Comparison of ENCODE assay signal across 22 cellular contexts in the genomic region with DNA sequence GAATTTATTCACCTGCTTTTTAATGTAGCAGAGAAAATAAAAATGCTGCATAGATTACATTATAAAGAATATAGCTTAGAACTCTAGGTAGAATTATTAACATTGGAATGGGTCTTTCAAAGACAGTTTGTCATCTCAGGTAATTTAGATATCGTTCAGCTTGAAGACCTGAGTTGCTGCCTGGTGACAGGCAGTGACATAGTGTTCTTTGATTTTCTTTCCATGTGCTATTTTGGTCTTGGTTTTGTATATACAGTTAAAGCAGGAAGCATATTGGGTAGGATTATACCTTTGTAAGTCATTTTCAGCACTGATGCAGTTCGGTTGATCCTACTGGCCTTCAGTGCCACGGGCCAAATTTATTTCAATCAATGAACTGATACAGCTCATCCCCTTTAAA.
"Had no signal": no experiment of that assay in that cellular context is flagged by ENCODE, and none has a peak within 500 bp of the region (broad histone marks: within the 10 kb centered on the region; RNA-seq: fewer than 3 reads in every experiment).

No MANE protein-coding gene starts in this region.

- H3K4me3 ChIP-seq: esophagus squamous epithelium, gastroesophageal sphincter, left ventricle myocardium inferior, lung, pancreas, prostate gland, right lobe of liver, thoracic aorta had no signal

- H3K9me3 ChIP-seq: esophagus squamous epithelium, gastroesophageal sphincter, left ventricle myocardium inferior, pancreas, prostate gland, right lobe of liver, thoracic aorta had no signal

- H3K4me3 Mint-ChIP-seq: dendritic cell treated with granulocyte-macrophage colony-stimulating factor and Interleukin-4, amounts not matched to agents 40 ng/mL and 50 ng/mL, for 4 days; effector memory CD8-positive, alpha-beta T cell; immature natural killer cell; natural killer cell treated with Interleukin-12 subunit alpha and Interleukin-12 subunit beta and Interleukin-15 and Interleukin-18, amount 100 ng/mL, for 72 hours; stimulated activated effector memory CD8-positive, alpha-beta T cell treated with anti-CD3 and anti-CD28 coated beads, Interleukin-12 subunit alpha, Interleukin-12 subunit beta, amount 100 ng/mL, for 72 hours; type B pancreatic cell had no signal

- H3K27me3 Mint-ChIP-seq: dendritic cell treated with granulocyte-macrophage colony-stimulating factor and Interleukin-4, amounts not matched to agents 40 ng/mL and 50 ng/mL, for 4 days; effector memory CD8-positive, alpha-beta T cell; natural killer cell treated with Interleukin-12 subunit alpha and Interleukin-12 subunit beta and Interleukin-15 and Interleukin-18, amount 100 ng/mL, for 72 hours; type B pancreatic cell had no signal

- H3K27ac ChIP-seq: esophagus squamous epithelium, gastroesophageal sphincter, left ventricle myocardium inferior, pancreas, prostate gland, right lobe of liver, thoracic aorta had no signal

- DNase-seq: effector memory CD8-positive, alpha-beta T cell; esophagus squamous epithelium; foreskin fibroblast; glutamatergic neuron; immature natural killer cell; left ventricle myocardium inferior; mesenchymal stem cell; midbrain; occipital lobe; pancreas; right lobe of liver; stimulated activated CD4-positive, alpha-beta T cell treated with anti-CD3 and anti-CD28 coated beads, Interleukin-4, amount 100 ng/mL, for 1 hour; stimulated activated CD8-positive, alpha-beta memory T cell treated with anti-CD3 and anti-CD28 coated beads, Interleukin-4, amount 100 ng/mL, for 48 hours; stimulated activated naive CD8-positive, alpha-beta T cell treated with anti-CD3 and anti-CD28 coated beads, Interleukin-15, Interleukin-2, amounts not matched to agents 100 U/mL and 50 U/mL, for 24 hours had no signal

- H3K9me3 Mint-ChIP-seq: dendritic cell treated with granulocyte-macrophage colony-stimulating factor and Interleukin-4, amounts not matched to agents 40 ng/mL and 50 ng/mL, for 4 days; effector memory CD8-positive, alpha-beta T cell; immature natural killer cell; natural killer cell treated with Interleukin-12 subunit alpha and Interleukin-12 subunit beta and Interleukin-15 and Interleukin-18, amount 100 ng/mL, for 72 hours; stimulated activated effector memory CD8-positive, alpha-beta T cell treated with anti-CD3 and anti-CD28 coated beads, Interleukin-12 subunit alpha, Interleukin-12 subunit beta, amount 100 ng/mL, for 72 hours; type B pancreatic cell had no signal

- H3K36me3 ChIP-seq: esophagus squamous epithelium, gastroesophageal sphincter, left ventricle myocardium inferior, pancreas, prostate gland, right lobe of liver, thoracic aorta had no signal

- ATAC-seq: effector memory CD8-positive, alpha-beta T cell; gastroesophageal sphincter; natural killer cell treated with Interleukin-12 subunit alpha and Interleukin-12 subunit beta and Interleukin-15 and Interleukin-18, amount 100 ng/mL, for 72 hours; pancreas; right lobe of liver had no signal

- H3K36me3 Mint-ChIP-seq: immature natural killer cell; natural killer cell treated with Interleukin-12 subunit alpha and Interleukin-12 subunit beta and Interleukin-15 and Interleukin-18, amount 100 ng/mL, for 72 hours; stimulated activated effector memory CD8-positive, alpha-beta T cell treated with anti-CD3 and anti-CD28 coated beads, Interleukin-12 subunit alpha, Interleukin-12 subunit beta, amount 100 ng/mL, for 72 hours had no signal

- H3K4me1 ChIP-seq: esophagus squamous epithelium, pancreas, prostate gland, right lobe of liver had no signal

- H3K27me3 ChIP-seq: esophagus squamous epithelium, gastroesophageal sphincter, pancreas, right lobe of liver had no signal

- H3K27ac Mint-ChIP-seq: dendritic cell treated with granulocyte-macrophage colony-stimulating factor and Interleukin-4, amounts not matched to agents 40 ng/mL and 50 ng/mL, for 4 days; effector memory CD8-positive, alpha-beta T cell; stimulated activated effector memory CD8-positive, alpha-beta T cell treated with anti-CD3 and anti-CD28 coated beads, Interleukin-12 subunit alpha, Interleukin-12 subunit beta, amount 100 ng/mL, for 72 hours; type B pancreatic cell had no signal
